ENCODE assay signal across 8 cellular contexts in genomic region chrX:56995271-56995994, GRCh38. TPM values are rescaled to one million over a fixed set of nuclear protein-coding genes. Genes with fewer than 3 reads are reported as not detected.
DNase-seq lines count a peak whose midpoint lies in the region; ATAC-seq and TF ChIP-seq lines count a peak whose summit lies in the region.

TSS of gene SPIN3 (minus strand) at chrX:56995541. CDS start at chrX:56994947, 594 bp downstream.

- no peaks in the 10 kb centered on the region for H3K9me3 Mint-ChIP-seq in activated CD8-positive, alpha-beta memory T cell treated with anti-CD3 and anti-CD28 coated beads, Interleukin-2, amount 10 ng/mL, durations not matched to agents 7 days and 5 days (ENCODE audit: low read depth)
- no peaks in the 10 kb centered on the region for H3K9me3 Mint-ChIP-seq in endothelial cell (ENCODE audit: unreplicated experiment)

- H3K27ac ChIP-seq in mesendoderm (ENCODE audit: low read depth, low read length): peak within 1 kb of the TSS; percentile 33

- H3K23ac ChIP-seq in mesendoderm (ENCODE audit: low read length): peak within 1 kb of the TSS; percentile 80

- peak within 1 kb of the TSS; percentile 92 for H3K56ac ChIP-seq in mesendoderm (ENCODE audit: low read length)

- no peaks in the 10 kb centered on the region for H3K27me3 Mint-ChIP-seq in activated CD8-positive, alpha-beta memory T cell treated with anti-CD3 and anti-CD28 coated beads, Interleukin-2, amount 10 ng/mL, durations not matched to agents 7 days and 5 days
- H3K27me3 Mint-ChIP-seq in endothelial cell (ENCODE audit: unreplicated experiment): peaks cover 4% of the 10 kb centered on the region

- H3K4me1 ChIP-seq in mesendoderm (ENCODE audit: control insufficient read depth, low read depth, low read length): no peaks in the 10 kb centered on the region

- H2BK5ac ChIP-seq in mesendoderm (ENCODE audit: low read length): no peak within 1 kb of the TSS

- peaks cover 9% of the 10 kb centered on the region for H3K36me3 Mint-ChIP-seq in activated CD8-positive, alpha-beta memory T cell treated with anti-CD3 and anti-CD28 coated beads, Interleukin-2, amount 10 ng/mL, durations not matched to agents 7 days and 5 days
- H3K36me3 Mint-ChIP-seq in endothelial cell (ENCODE audit: low read depth, unreplicated experiment): no peaks in the 10 kb centered on the region

- H2AK5ac ChIP-seq in mesendoderm (ENCODE audit: low read length): no peak within 1 kb of the TSS

- TF ChIP-seq CTCF in endothelial cell (IDR thresholded peaks at IDR 0.05; ENCODE audit: unreplicated experiment): no peak

- no peaks in the 10 kb centered on the region for H3K27me3 ChIP-seq in mesendoderm (ENCODE audit: insufficient read depth, low read length, poor library complexity)

- peak within 1 kb of the TSS; percentile 52 for H3K4ac ChIP-seq in mesendoderm (ENCODE audit: low read depth, low read length)

- peak within 1 kb of the TSS; percentile 73 for H3K27ac Mint-ChIP-seq in activated CD8-positive, alpha-beta memory T cell treated with anti-CD3 and anti-CD28 coated beads, Interleukin-2, amount 10 ng/mL, durations not matched to agents 7 days and 5 days
- H3K27ac Mint-ChIP-seq in endothelial cell (ENCODE audit: unreplicated experiment): peak within 1 kb of the TSS; percentile 89

- H3K79me1 ChIP-seq in mesendoderm (ENCODE audit: low read length): no peaks in the 10 kb centered on the region

- no peaks in the 10 kb centered on the region for H3K79me2 ChIP-seq in mesendoderm (ENCODE audit: control insufficient read depth, insufficient read depth, low read length)

- H4K8ac ChIP-seq in mesendoderm (ENCODE audit: low read depth, low read length): no peak within 1 kb of the TSS

- H3K18ac ChIP-seq in mesendoderm (ENCODE audit: low read length): peak within 1 kb of the TSS; percentile 61

- H4K5ac ChIP-seq in mesendoderm (ENCODE audit: low read length): no peak within 1 kb of the TSS

- no peaks in the 10 kb centered on the region for H3K36me3 ChIP-seq in mesendoderm (ENCODE audit: control insufficient read depth, insufficient read depth, low read length)

- H2BK15ac ChIP-seq in mesendoderm (replicated peaks; ENCODE audit: low read depth): no peak within 1 kb of the TSS

- no CpG with 5 or more reads among the region's 39 CpGs for WGBS in mesendoderm (ENCODE audit: extremely low coverage, insufficient coverage, low lambda C conversion rate)

- peak; percentile 72 for DNase-seq in AG08396 (ENCODE audit: low spot score)
- DNase-seq in NCI-H748 (lab: John Stamatoyannopoulos, UW; ENCODE audit: unreplicated experiment): peak; percentile 97
- peak; percentile 78 for DNase-seq in activated CD8-positive, alpha-beta memory T cell treated with anti-CD3 and anti-CD28 coated beads, Interleukin-2, amount 10 ng/mL, durations not matched to agents 7 days and 5 days
- DNase-seq in endothelial cell (ENCODE audit: low spot score): peak; percentile 78
- peak; percentile 97 for DNase-seq in mesendoderm
- DNase-seq in stimulated activated CD4-positive, alpha-beta T cell treated with anti-CD3 and anti-CD28 coated beads, TNF-alpha, amount 100 ng/mL, for 48 hours (ENCODE audit: low read depth in 3 of 3): peak; percentile 35 to 65 (median 55)

- no peak within 1 kb of the TSS for H2BK120ac ChIP-seq in mesendoderm (ENCODE audit: low read depth, low read length)

- peak; percentile 98 for ATAC-seq in GM19025 (IDR thresholded peaks at IDR 0.05; ENCODE audit: low read depth, unreplicated experiment)
- ATAC-seq in HG03139 (IDR thresholded peaks at IDR 0.05; ENCODE audit: unreplicated experiment): peak; percentile 96
- peak; percentile 94 for ATAC-seq in activated CD8-positive, alpha-beta memory T cell treated with anti-CD3 and anti-CD28 coated beads, Interleukin-2, amount 10 ng/mL, durations not matched to agents 7 days and 5 days

- H3K4me2 ChIP-seq in mesendoderm (ENCODE audit: low read length): peak within 1 kb of the TSS; percentile 12

- peak within 1 kb of the TSS; percentile 89 for H3K9ac ChIP-seq in mesendoderm (ENCODE audit: low read length)

- H3K4me3 ChIP-seq in mesendoderm (ENCODE audit: low read length): peak within 1 kb of the TSS; percentile 77

- CTCF ChIA-PET in activated CD8-positive, alpha-beta memory T cell treated with anti-CD3 and anti-CD28 coated beads, Interleukin-2, amount 10 ng/mL, durations not matched to agents 7 days and 5 days (lab: Charles Lee): no interaction called here

- H3K4me1 Mint-ChIP-seq in activated CD8-positive, alpha-beta memory T cell treated with anti-CD3 and anti-CD28 coated beads, Interleukin-2, amount 10 ng/mL, durations not matched to agents 7 days and 5 days: peaks cover 23% of the 10 kb centered on the region
- H3K4me1 Mint-ChIP-seq in endothelial cell (ENCODE audit: unreplicated experiment): peaks cover 14% of the 10 kb centered on the region

- H3K4me3 Mint-ChIP-seq in activated CD8-positive, alpha-beta memory T cell treated with anti-CD3 and anti-CD28 coated beads, Interleukin-2, amount 10 ng/mL, durations not matched to agents 7 days and 5 days: peak within 1 kb of the TSS; percentile 81
- peak within 1 kb of the TSS; percentile 94 for H3K4me3 Mint-ChIP-seq in endothelial cell (ENCODE audit: unreplicated experiment)

RNA-seq across cellular contexts. Expression of gene SPIN3, which starts in this region (rescaled TPM):
- total RNA-seq in activated CD8-positive, alpha-beta memory T cell treated with anti-CD3 and anti-CD28 coated beads, Interleukin-2, amount 10 ng/mL, durations not matched to agents 7 days and 5 days: 1 to 10 TPM; 6.9 to 7.9 TPM
- total RNA-seq in endothelial cell (ENCODE audit: unreplicated experiment): 7.9 TPM
- 5.4 TPM for polyA plus RNA-seq in mesendoderm (2013, experiment 1 of 2)
- polyA plus RNA-seq in mesendoderm (2013, experiment 2 of 2): 5.6 TPM

Comparison
In these comparisons a context has a peak if more than half of its experiments do, and no peak if none do; other contexts are left out.
1. Peak in every context shown above with its lines: DNase-seq, ATAC-seq, H3K4me3 ChIP-seq and H3K27ac ChIP-seq.